ENCODE assay signal across 7 cellular contexts in the genomic region with DNA sequence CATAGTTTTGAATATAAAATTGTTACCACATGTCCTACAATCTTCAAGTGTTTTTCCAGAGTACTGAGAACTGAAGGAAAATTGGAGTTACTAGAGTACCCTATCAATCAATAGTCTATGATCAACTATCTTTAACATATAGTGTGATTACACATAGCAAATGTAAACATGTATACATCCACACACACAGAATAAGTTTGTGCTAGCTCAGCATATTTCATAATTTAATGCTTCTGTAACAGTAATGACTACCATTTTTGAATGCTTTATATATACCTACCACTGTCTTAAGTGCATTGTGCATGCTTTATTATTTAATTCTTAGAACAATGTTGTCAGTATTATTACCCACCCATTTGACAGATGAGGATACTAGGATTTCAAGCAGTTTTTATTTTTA.
"Had no signal": no experiment of that assay in that cellular context is flagged by ENCODE, and none has a peak within 500 bp of the region (broad histone marks: within the 10 kb centered on the region; RNA-seq: fewer than 3 reads in every experiment).

No MANE protein-coding gene starts in this region.

- H2AFZ ChIP-seq: GM23338 had no signal

- ATAC-seq: GM23338 had no signal

- H3K4me2 ChIP-seq: GM23338, KMS-11 had no signal

- H3K9me3 Mint-ChIP-seq: GM23338 had no signal

- H3K4me1 Mint-ChIP-seq: GM23338 had no signal

- DNase-seq: H7, HCEC 1CT, Karpas-422, KBM-7 had no signal

- FAIRE-seq: HTR-8/SVneo had no signal

- H3K27ac Mint-ChIP-seq: GM23338 had no signal

- H3K9ac ChIP-seq: KMS-11 had no signal

- H3K4me3 Mint-ChIP-seq: GM23338 had no signal

- H3K27ac ChIP-seq: KMS-11 had no signal

- H3K4me3 ChIP-seq: GM23338 had no signal
